18 cellular contexts compared by ENCODE assay signal in the genomic region with DNA sequence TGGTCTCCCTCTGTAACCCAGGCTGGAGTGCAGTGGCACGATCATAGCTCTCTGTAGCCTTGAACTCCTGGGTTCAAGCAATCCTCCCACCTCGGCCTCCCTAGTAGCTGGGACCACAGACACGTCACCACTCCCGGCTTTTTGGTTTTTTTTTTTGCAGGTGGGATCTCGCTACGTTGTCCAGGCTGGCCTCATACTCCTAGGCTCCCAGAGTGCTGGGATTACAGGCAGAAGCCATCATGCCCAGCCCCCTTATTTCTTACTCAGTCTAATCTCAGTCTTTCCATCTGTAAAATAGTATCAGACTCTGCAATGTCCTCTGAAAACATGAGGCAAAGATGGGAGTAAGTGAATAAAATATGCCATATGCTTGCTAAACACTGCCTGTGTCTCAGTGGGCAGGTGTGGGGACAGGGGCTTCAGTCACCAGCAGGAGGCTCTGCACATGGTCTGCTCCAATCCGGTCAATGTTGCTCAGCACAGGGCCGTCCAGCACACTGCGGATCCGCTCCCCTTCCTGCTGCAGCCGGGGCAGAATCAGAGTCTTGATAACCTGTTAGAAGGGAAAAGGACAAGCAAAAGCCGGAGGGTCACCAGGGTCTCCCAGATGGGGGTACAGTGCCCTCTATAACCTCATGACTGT. TPM values are rescaled to one million over a fixed set of nuclear protein-coding genes. Genes with fewer than 3 reads are reported as not detected.
DNase-seq lines count a peak whose midpoint lies in the region; ATAC-seq and TF ChIP-seq lines count a peak whose summit lies in the region.
"Had no signal": no experiment of that assay in that cellular context is flagged by ENCODE, and none has a peak within 500 bp of the region (broad histone marks: within the 10 kb centered on the region; RNA-seq: fewer than 3 reads in every experiment).

No MANE protein-coding gene starts in this region.

- no peak overlapping the region for H3K4me2 ChIP-seq in OCI-LY1 (ENCODE audit: low read length)

- H3K36me3 ChIP-seq in BE2C (peaks cover 55% of the 10 kb centered on the region), OCI-LY1 (ENCODE audit: insufficient read depth, low read length) (peaks cover 89% of the 10 kb centered on the region), endodermal cell (ENCODE audit: control insufficient read depth, insufficient read depth, low read length) (peaks cover 65% of the 10 kb centered on the region)

- no peaks in the 10 kb centered on the region for H3K79me2 ChIP-seq in OCI-LY1 (ENCODE audit: insufficient read depth, low read length)

- no peaks in the 10 kb centered on the region for H3F3A ChIP-seq in OCI-LY1 (ENCODE audit: insufficient read depth, low read length)

- H3K9ac ChIP-seq in OCI-LY1 (ENCODE audit: low read length) = no peak overlapping the region
- no peak overlapping the region for H3K9ac ChIP-seq in endodermal cell (ENCODE audit: extremely low read depth, low read length, poor library complexity, severe bottlenecking)

- H3K27ac ChIP-seq in OCI-LY1 (ENCODE audit: low read depth, low read length, poor library complexity, severe bottlenecking) (no peak overlapping the region), endodermal cell (ENCODE audit: low read depth, low read length) (no peak overlapping the region)
- H3K27ac ChIP-seq: coronary artery, lower lobe of right lung, suprapubic skin had no signal

- H3K4me1 Mint-ChIP-seq in endodermal cell = no peaks in the 10 kb centered on the region

- ATAC-seq in GM21717 (IDR thresholded peaks at IDR 0.05; ENCODE audit: unreplicated experiment) = no peak
- ATAC-seq: GM12878, lower lobe of right lung had no signal

- DNase-seq in BE2C (no peak), endodermal cell (no peak), NCI-H2171 (lab: John Stamatoyannopoulos, UW) (no peak), HCEC 1CT (no peak)
- DNase-seq: activated gamma-delta T cell; aorta; COR-L47; lower lobe of right lung; NCI-H226; SIG-M5; stimulated activated CD4-positive, alpha-beta T cell treated with anti-CD3 and anti-CD28 coated beads, Interleukin-4, amount 100 ng/mL, for 24 hours; stimulated activated CD8-positive, alpha-beta memory T cell treated with anti-CD3 and anti-CD28 coated beads, Interleukin-4, amount 100 ng/mL, for 48 hours had no signal

- peaks cover 80% of the 10 kb centered on the region for H3K36me3 Mint-ChIP-seq in endodermal cell (ENCODE audit: low read depth)

- no peak overlapping the region for H3K4me3 Mint-ChIP-seq in endodermal cell
- H3K4me3 Mint-ChIP-seq: T-helper 2 cell treated with Interferon-gamma antibody and Interleukin-4, amounts not matched to agents 5 μg/mL and 100 μg/mL, for 36 hours had no signal

- 83 to 87% methylated on average over 7 to 12 of the region's 12 CpGs for WGBS in endodermal cell (ENCODE audit: insufficient coverage in 1 of 2, insufficient read length in 1 of 2), 2 experiments

- TF ChIP-seq CTCF in BE2C (IDR thresholded peaks at IDR 0.05; ENCODE audit: low read depth, low read length) (peak; percentile 27), OCI-LY1 (IDR thresholded peaks at IDR 0.05; ENCODE audit: low read length) (peak; percentile 27; the same call in 1 of the 2 replicates), endodermal cell (conservative IDR thresholded peaks at IDR 0.05) (peak; percentile 54)

- H2AFZ ChIP-seq in OCI-LY1 (ENCODE audit: low read length) = no peak overlapping the region

- H3K27me3 Mint-ChIP-seq in endodermal cell (ENCODE audit: insufficient read depth) = no peaks in the 10 kb centered on the region

- H3K27me3 ChIP-seq in BE2C (no peaks in the 10 kb centered on the region), OCI-LY1 (ENCODE audit: insufficient read depth, low read length) (no peaks in the 10 kb centered on the region), endodermal cell (ENCODE audit: control insufficient read depth, insufficient read depth, low read length, poor library complexity, severe bottlenecking) (no peaks in the 10 kb centered on the region)
- H3K27me3 ChIP-seq: suprapubic skin had no signal

- H3K4me1 ChIP-seq in BE2C (no peaks in the 10 kb centered on the region), OCI-LY1 (ENCODE audit: insufficient read depth, low read length, severe bottlenecking) (peaks cover 7% of the 10 kb centered on the region), endodermal cell (ENCODE audit: control insufficient read depth, insufficient read depth, low read length) (no peaks in the 10 kb centered on the region)
- H3K4me1 ChIP-seq: lower lobe of right lung, suprapubic skin had no signal

- H3K27ac Mint-ChIP-seq in endodermal cell = no peak overlapping the region
- H3K27ac Mint-ChIP-seq: T-helper 2 cell treated with Interferon-gamma antibody and Interleukin-4, amounts not matched to agents 5 μg/mL and 100 μg/mL, for 36 hours had no signal

- H3K9me3 ChIP-seq in BE2C (no peaks in the 10 kb centered on the region), OCI-LY1 (ENCODE audit: low read length) (no peaks in the 10 kb centered on the region), endodermal cell (ENCODE audit: control insufficient read depth, low read length) (no peaks in the 10 kb centered on the region)
- H3K9me3 ChIP-seq: lower lobe of right lung, suprapubic skin had no signal

- H3K4me3 ChIP-seq in BE2C (ENCODE audit: low read depth, low read length) (no peak overlapping the region), OCI-LY1 (ENCODE audit: low read depth, low read length, poor library complexity, severe bottlenecking) (no peak overlapping the region), endodermal cell (ENCODE audit: low read length) (no peak overlapping the region)
- H3K4me3 ChIP-seq: coronary artery, GM12878, lower lobe of right lung, suprapubic skin had no signal

- H4K20me1 ChIP-seq in OCI-LY1 (ENCODE audit: insufficient read depth, low read length) = no peaks in the 10 kb centered on the region

- H3K9me3 Mint-ChIP-seq in endodermal cell = no peaks in the 10 kb centered on the region
- H3K9me3 Mint-ChIP-seq: T-helper 2 cell treated with Interferon-gamma antibody and Interleukin-4, amounts not matched to agents 5 μg/mL and 100 μg/mL, for 36 hours had no signal

- no peaks in the 10 kb centered on the region for H3K9me2 ChIP-seq in OCI-LY1 (ENCODE audit: low read depth, low read length)

RNA-seq across cellular contexts. Expression of a gene that starts 8.2 kb away (rescaled TPM):
- 28.6 TPM for polyA plus RNA-seq in BE2C (2012; ENCODE audit: insufficient read depth, insufficient read length, low read depth)
- 10 to 100 TPM; 26.3 to 31.5 TPM for total RNA-seq in endodermal cell
- polyA plus RNA-seq in endodermal cell (2013, experiment 1 of 2) = 28.5 TPM
- polyA plus RNA-seq in endodermal cell (2013, experiment 2 of 2) = 26.7 TPM

RNA-seq across cellular contexts. Expression of a gene that starts 8.4 kb away (rescaled TPM):
- polyA plus RNA-seq in BE2C (2012; ENCODE audit: insufficient read depth, insufficient read length, low read depth) = 135 TPM
- 100 to 1,000 TPM; 219 to 242 TPM for total RNA-seq in endodermal cell
- polyA plus RNA-seq in endodermal cell (2013, experiment 1 of 2) = 247 TPM
- 223 TPM for polyA plus RNA-seq in endodermal cell (2013, experiment 2 of 2)

RNA-seq across cellular contexts. Expression of a gene that starts 9.5 kb away (rescaled TPM):
- polyA plus RNA-seq in BE2C (2012; ENCODE audit: insufficient read depth, insufficient read length, low read depth) = 129 TPM
- total RNA-seq in endodermal cell = 100 to 1,000 TPM in 1 of 2 donors, 10 to 100 TPM in 1; 83.1 to 113 TPM
- 82.4 TPM for polyA plus RNA-seq in endodermal cell (2013, experiment 1 of 2)
- polyA plus RNA-seq in endodermal cell (2013, experiment 2 of 2) = 77.9 TPM

RNA-seq across cellular contexts. Expression of a gene that starts 9.8 kb away (rescaled TPM):
- polyA plus RNA-seq in BE2C (2012; ENCODE audit: insufficient read depth, insufficient read length, low read depth) = 13.9 TPM
- total RNA-seq in endodermal cell = 10 to 100 TPM; 16.2 to 19.4 TPM
- 28.6 TPM for polyA plus RNA-seq in endodermal cell (2013, experiment 1 of 2)
- polyA plus RNA-seq in endodermal cell (2013, experiment 2 of 2) = 24.1 TPM

RNA-seq across cellular contexts. Expression of a gene that starts 17.1 kb away (rescaled TPM):
- polyA plus RNA-seq in BE2C (2012; ENCODE audit: insufficient read depth, insufficient read length, low read depth) = 10.1 TPM
- 1 to 10 TPM; 1.3 to 1.4 TPM for total RNA-seq in endodermal cell
- 1.2 TPM for polyA plus RNA-seq in endodermal cell (2013, experiment 1 of 2)
- 0.99 TPM for polyA plus RNA-seq in endodermal cell (2013, experiment 2 of 2)
